ENCODE assay signal across 7 cellular contexts in the genomic region with DNA sequence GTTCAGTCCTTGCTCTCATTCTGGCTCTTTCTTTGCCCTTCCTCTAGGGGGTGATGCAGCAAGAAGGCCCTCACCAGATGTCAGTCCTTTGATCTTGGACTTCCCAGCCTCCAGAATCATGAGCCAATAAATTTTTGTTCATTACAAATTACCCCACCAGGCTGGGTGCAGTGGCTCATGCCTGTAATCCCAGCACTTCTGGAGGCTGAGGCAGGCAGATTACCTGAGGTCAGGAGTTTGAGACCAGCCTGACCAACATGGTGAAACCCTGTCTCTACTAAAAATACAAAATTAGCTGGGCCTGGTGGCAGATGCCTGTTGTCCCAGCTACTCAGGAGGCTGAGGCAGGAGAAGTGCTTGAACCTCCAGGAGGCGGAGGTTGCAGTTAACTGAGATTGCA.
DNase-seq lines count a peak whose midpoint lies in the region; ATAC-seq and TF ChIP-seq lines count a peak whose summit lies in the region.
"Not testable (repeated sequence)": the region's sequence is repeated elsewhere in the genome, so short reads cannot be mapped to it uniquely, and the experiment has no call there.

No MANE protein-coding gene starts in this region.

- not testable (repeated sequence) for H3F3A ChIP-seq in OCI-LY1 (ENCODE audit: insufficient read depth, low read length)

- H3K27me3 Mint-ChIP-seq in CD8-positive, alpha-beta memory T cell; activated CD4-positive, alpha-beta T cell treated with anti-CD3 and anti-CD28 coated beads, Interleukin-2, amount 10 ng/mL, durations not matched to agents 24 days and 14 days; activated naive CD8-positive, alpha-beta T cell; naive thymus-derived CD8-positive, alpha-beta T cell: not testable (repeated sequence)

- H3K27me3 ChIP-seq in CD8-positive, alpha-beta memory T cell (ENCODE audit: insufficient read depth, low read length, poor library complexity, severe bottlenecking); OCI-LY1 (ENCODE audit: insufficient read depth, low read length): not testable (repeated sequence)

- not testable (repeated sequence) for H3K4me3 ChIP-seq in CD8-positive, alpha-beta memory T cell (ENCODE audit: low read length); OCI-LY1 (ENCODE audit: low read depth, low read length, poor library complexity, severe bottlenecking)

- H3K36me3 ChIP-seq in CD8-positive, alpha-beta memory T cell (ENCODE audit: insufficient read depth, low read length); OCI-LY1 (ENCODE audit: insufficient read depth, low read length): not testable (repeated sequence)

- H3K9me3 Mint-ChIP-seq in CD8-positive, alpha-beta memory T cell; activated naive CD8-positive, alpha-beta T cell (ENCODE audit: low read depth); naive thymus-derived CD8-positive, alpha-beta T cell: not testable (repeated sequence)
- peaks cover 16% of the 10 kb centered on the region for H3K9me3 Mint-ChIP-seq in activated CD4-positive, alpha-beta T cell treated with anti-CD3 and anti-CD28 coated beads, Interleukin-2, amount 10 ng/mL, durations not matched to agents 24 days and 14 days

- H3K36me3 Mint-ChIP-seq in CD8-positive, alpha-beta memory T cell; activated CD4-positive, alpha-beta T cell treated with anti-CD3 and anti-CD28 coated beads, Interleukin-2, amount 10 ng/mL, durations not matched to agents 24 days and 14 days (ENCODE audit: low read depth); activated naive CD8-positive, alpha-beta T cell; naive thymus-derived CD8-positive, alpha-beta T cell: not testable (repeated sequence)

- intact Hi-C loops in activated CD4-positive, alpha-beta T cell treated with anti-CD3 and anti-CD28 coated beads, Interleukin-2, amount 10 ng/mL, durations not matched to agents 24 days and 14 days (cut with micrococcal nuclease) = not testable (repeated sequence)

- not testable (repeated sequence) for H3K9me2 ChIP-seq in OCI-LY1 (ENCODE audit: low read depth, low read length)

- CTCF ChIA-PET in CD8-positive, alpha-beta memory T cell (lab: Charles Lee) = interaction anchor here (0.7 to 9.1 kb wide), 3 partner anchors 15 to 281 kb away, joined by 3 to 106 read pairs (median 3); no protein-coding TSS in a partner anchor

- not testable (repeated sequence) for DNase-seq in CD8-positive, alpha-beta memory T cell; activated CD4-positive, alpha-beta T cell treated with anti-CD3 and anti-CD28 coated beads, Interleukin-2, amount 10 ng/mL, durations not matched to agents 24 days and 14 days; naive thymus-derived CD8-positive, alpha-beta T cell
- peak; percentile 51 for DNase-seq in activated CD8-positive, alpha-beta memory T cell treated with anti-CD3 and anti-CD28 coated beads for 24 hours

- not testable (repeated sequence) for H3K27ac ChIP-seq in CD8-positive, alpha-beta memory T cell (ENCODE audit: low read depth, low read length); OCI-LY1 (ENCODE audit: low read depth, low read length, poor library complexity, severe bottlenecking)

- ATAC-seq in naive thymus-derived CD8-positive, alpha-beta T cell = peak in 1 of 2 donors; percentile 11

- H3K4me1 Mint-ChIP-seq in CD8-positive, alpha-beta memory T cell = peaks cover 10 to 27% (median 21%) of the 10 kb centered on the region in 3 donors
- peaks cover 36% of the 10 kb centered on the region for H3K4me1 Mint-ChIP-seq in activated CD4-positive, alpha-beta T cell treated with anti-CD3 and anti-CD28 coated beads, Interleukin-2, amount 10 ng/mL, durations not matched to agents 24 days and 14 days
- H3K4me1 Mint-ChIP-seq in activated naive CD8-positive, alpha-beta T cell (ENCODE audit: low read depth) = peaks cover 30% of the 10 kb centered on the region
- peaks cover 8 to 36% (median 31%) of the 10 kb centered on the region in 4 donors for H3K4me1 Mint-ChIP-seq in naive thymus-derived CD8-positive, alpha-beta T cell

- H3K9me3 ChIP-seq in CD8-positive, alpha-beta memory T cell (ENCODE audit: low read length); OCI-LY1 (ENCODE audit: low read length): not testable (repeated sequence)

- H3K79me2 ChIP-seq in OCI-LY1 (ENCODE audit: insufficient read depth, low read length) = not testable (repeated sequence)

- H3K4me2 ChIP-seq in OCI-LY1 (ENCODE audit: low read length) = not testable (repeated sequence)

- POLR2A ChIA-PET in CD8-positive, alpha-beta memory T cell (lab: Charles Lee) = interaction anchor here (0.6 kb wide), 1 partner anchor 105 kb away, joined by 3 read pairs; no protein-coding TSS in a partner anchor
- POLR2A ChIA-PET in naive thymus-derived CD8-positive, alpha-beta T cell (lab: Charles Lee) = interaction anchor here (1.0 to 2.1 kb wide), 6 partner anchors 7 to 274 kb away, joined by 4 to 11 read pairs (median 6); partner anchors contain the start of gene KLF13

- TF ChIP-seq CTCF in GM12873 (IDR thresholded peaks at IDR 0.05; ENCODE audit: insufficient read depth, low read depth, low read length, missing control alignments) = peak; percentile 14
- peak; percentile 26; the same call in 1 of the 2 replicates for TF ChIP-seq CTCF in OCI-LY1 (IDR thresholded peaks at IDR 0.05; ENCODE audit: low read length)

- not testable (repeated sequence) for H2AFZ ChIP-seq in OCI-LY1 (ENCODE audit: low read length)

- not testable (repeated sequence) for H4K20me1 ChIP-seq in OCI-LY1 (ENCODE audit: insufficient read depth, low read length)

- H3K9ac ChIP-seq in OCI-LY1 (ENCODE audit: low read length) = not testable (repeated sequence)

- peak overlapping the region; percentile 40 to 90 (median 76) for H3K27ac Mint-ChIP-seq in CD8-positive, alpha-beta memory T cell
- H3K27ac Mint-ChIP-seq in activated CD4-positive, alpha-beta T cell treated with anti-CD3 and anti-CD28 coated beads, Interleukin-2, amount 10 ng/mL, durations not matched to agents 24 days and 14 days = peak overlapping the region; percentile 7
- H3K27ac Mint-ChIP-seq in activated naive CD8-positive, alpha-beta T cell = peak overlapping the region; percentile 46
- peak overlapping the region in 8 of 10 donors; percentile 41 to 91 (median 78) for H3K27ac Mint-ChIP-seq in naive thymus-derived CD8-positive, alpha-beta T cell

- peaks cover 31% of the 10 kb centered on the region for H3K4me1 ChIP-seq in CD8-positive, alpha-beta memory T cell (ENCODE audit: insufficient read depth, low read length)
- H3K4me1 ChIP-seq in OCI-LY1 (ENCODE audit: insufficient read depth, low read length, severe bottlenecking) = peaks cover 29% of the 10 kb centered on the region

- H3K4me3 Mint-ChIP-seq in CD8-positive, alpha-beta memory T cell = peak overlapping the region in 2 of 7 donors; percentile 38 to 48
- not testable (repeated sequence) for H3K4me3 Mint-ChIP-seq in activated CD4-positive, alpha-beta T cell treated with anti-CD3 and anti-CD28 coated beads, Interleukin-2, amount 10 ng/mL, durations not matched to agents 24 days and 14 days; activated naive CD8-positive, alpha-beta T cell
- peak overlapping the region in 1 of 10 donors; percentile 31 for H3K4me3 Mint-ChIP-seq in naive thymus-derived CD8-positive, alpha-beta T cell

Comparison
In these comparisons a context has a peak if more than half of its experiments do, and no peak if none do; other contexts are left out.
1. H3K27ac Mint-ChIP-seq: peak in every context shown above with its lines; median percentile 78 in naive thymus-derived CD8-positive, alpha-beta T cell; 76 in CD8-positive, alpha-beta memory T cell; 46 in activated naive CD8-positive, alpha-beta T cell; 7 in activated CD4-positive, alpha-beta T cell treated with anti-CD3 and anti-CD28 coated beads, Interleukin-2, amount 10 ng/mL, durations not matched to agents 24 days and 14 days.